7 cellular contexts compared by ENCODE assay signal in the genomic region with DNA sequence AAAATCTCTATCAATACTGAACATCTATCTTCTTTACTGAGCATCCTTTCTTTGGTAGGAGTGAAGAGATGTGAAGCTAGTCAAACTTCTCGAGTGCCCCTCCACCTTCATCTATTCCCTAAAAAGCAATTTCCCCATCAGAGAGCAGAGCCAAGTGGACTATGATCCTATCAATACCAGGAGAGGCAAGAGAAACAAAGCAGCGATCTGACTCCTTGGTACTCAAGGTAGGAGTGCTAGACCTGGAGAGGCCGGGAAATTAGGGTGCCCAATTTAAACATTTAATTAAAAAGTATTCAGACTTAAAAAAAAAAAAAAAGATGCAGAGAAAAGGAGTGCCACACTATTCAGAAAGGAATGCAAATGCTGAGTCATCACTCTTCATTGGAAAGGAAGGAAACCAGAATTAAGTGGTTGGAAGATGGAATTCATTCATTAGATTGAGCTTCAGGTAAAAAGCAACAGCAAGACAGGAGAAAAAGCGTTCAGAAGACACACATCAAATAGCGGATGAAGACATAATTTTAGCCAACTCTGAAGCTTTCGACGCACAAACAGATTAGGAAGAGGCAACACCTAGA. TPM values are rescaled to one million over a fixed set of nuclear protein-coding genes. Genes with fewer than 3 reads are reported as not detected.
DNase-seq lines count a peak whose midpoint lies in the region; TF ChIP-seq lines count a peak whose summit lies in the region.

No MANE protein-coding gene starts in this region.

- no peak overlapping the region for H3K23ac ChIP-seq in H9 (ENCODE audit: insufficient read length, low read depth, low read length)

- no peaks in the 10 kb centered on the region; the same call in 1 of the 2 replicates for H3K27me3 Mint-ChIP-seq in H9 (ENCODE audit: low read depth)

- no peak overlapping the region for H2BK120ac ChIP-seq in H9 (ENCODE audit: low read depth, low read length, poor library complexity, severe bottlenecking)

- H3K4me3 ChIP-seq in SK-N-MC (peak overlapping the region; percentile 90), fibroblast of the aortic adventitia (ENCODE audit: low read depth, low read length) (peak overlapping the region; percentile 93), sigmoid colon (peak overlapping the region; percentile 78 to 97 (median 88))

- H3K79me1 ChIP-seq in H9 (ENCODE audit: insufficient read depth, low read depth, low read length, poor library complexity, severe bottlenecking) = no peaks in the 10 kb centered on the region

- peak overlapping the region; percentile 84 for H3K9ac ChIP-seq in H9 (ENCODE audit: extremely low read depth, insufficient read length, low read length)
- H3K9ac ChIP-seq in SK-N-MC (ENCODE audit: insufficient read length) = peak overlapping the region; percentile 77

- no peak overlapping the region for H4K91ac ChIP-seq in H9 (ENCODE audit: insufficient read length, low read depth, low read length)

- no peak overlapping the region for H2BK12ac ChIP-seq in H9 (ENCODE audit: insufficient read length, low read depth, low read length)

- no peak for TF ChIP-seq EP300 in sigmoid colon (IDR thresholded peaks at IDR 0.05)

- H3K9me3 ChIP-seq in H9 (ENCODE audit: control insufficient read depth, low read depth, low read length) (no peaks in the 10 kb centered on the region), SK-N-MC (ENCODE audit: low read depth, low read length) (no peaks in the 10 kb centered on the region), sigmoid colon (no peaks in the 10 kb centered on the region)

- intact Hi-C loops in sigmoid colon (cut with DNase I) = loop anchor here (5.0 kb wide), 2 partner anchors 297 to 388 kb away; partner anchors contain the start of genes GRK5 and SEC23IP

- H2AK5ac ChIP-seq in H9 (ENCODE audit: insufficient read length, low read length) = no peak overlapping the region

- no peak overlapping the region for H4K8ac ChIP-seq in H9 (replicated peaks; ENCODE audit: insufficient read length, low read depth, low read length)

- no peaks in the 10 kb centered on the region for H4K20me1 ChIP-seq in H9 (ENCODE audit: control insufficient read depth, insufficient read depth, insufficient read length)

- H3K79me2 ChIP-seq in H9 (ENCODE audit: insufficient read depth, low read length) = peaks cover 39% of the 10 kb centered on the region; the same call in 1 of the 2 replicates

- H2BK20ac ChIP-seq in H9 (ENCODE audit: low read depth, low read length, poor library complexity, severe bottlenecking) = no peak overlapping the region

- H3K4me1 Mint-ChIP-seq in H9 = peaks cover 35 to 36% of the 10 kb centered on the region in 2 experiments

- peak overlapping the region; percentile 88 to 94 for H3K4me3 Mint-ChIP-seq in H9

- WGBS in H9 (ENCODE audit: extremely low coverage, insufficient read length, low lambda C conversion rate) = no CpG with 5 or more reads among the region's 7 CpGs
- WGBS in sigmoid colon, 2 donors = 4 to 17% methylated on average over 7 of the region's 7 CpGs

- H2BK15ac ChIP-seq in H9 (ENCODE audit: low read depth, low read length) = no peak overlapping the region

- no peak overlapping the region for H3T11ph ChIP-seq in H9 (ENCODE audit: low read length)

- no peak overlapping the region for H4K5ac ChIP-seq in H9 (ENCODE audit: insufficient read length, low read depth, low read length)

- TF ChIP-seq CTCF in H9 (conservative IDR thresholded peaks at IDR 0.05) (no peak), fibroblast of the aortic adventitia (IDR thresholded peaks at IDR 0.05; ENCODE audit: insufficient read depth, low read length) (no peak), sigmoid colon (IDR thresholded peaks at IDR 0.05) (no peak)

- H3K18ac ChIP-seq in H9 (ENCODE audit: insufficient read length, low read depth, low read length) = no peak overlapping the region

- no peak overlapping the region for H2AFZ ChIP-seq in H9 (ENCODE audit: low read length)

- peaks cover 7 to 8% of the 10 kb centered on the region in 2 experiments for H3K9me3 Mint-ChIP-seq in H9

- no peak overlapping the region for H3K14ac ChIP-seq in H9 (ENCODE audit: insufficient read depth, low read length)

- H3K4me2 ChIP-seq in H9 (ENCODE audit: insufficient read depth, insufficient read length, low read length) = peak overlapping the region; percentile 97

- H3K36me3 Mint-ChIP-seq in H9 (ENCODE audit: insufficient read depth in 1 of 3, low read depth in 3 of 3) = peaks cover 18 to 33% (median 26%) of the 10 kb centered on the region in 3 experiments

- H3K36me3 ChIP-seq in SK-N-MC (ENCODE audit: insufficient read depth, low read length) (peaks cover 13% of the 10 kb centered on the region), sigmoid colon (peaks cover 0 to 11% (median 3%) of the 10 kb centered on the region in 4 donors)

- no peaks in the 10 kb centered on the region for H3K27me3 ChIP-seq in H9 (ENCODE audit: insufficient read depth, low read length)
- H3K27me3 ChIP-seq in sigmoid colon = no peaks in the 10 kb centered on the region

- no peak overlapping the region for H3K4ac ChIP-seq in H9 (ENCODE audit: low read depth, low read length)

- H3K4me1 ChIP-seq in H9 (ENCODE audit: insufficient read depth, low read length) (peaks cover 4% of the 10 kb centered on the region; the same call in 1 of the 2 replicates), sigmoid colon (peaks cover 4 to 51% (median 46%) of the 10 kb centered on the region in 4 donors)

- H3K27ac Mint-ChIP-seq in H9 = peak overlapping the region; percentile 16 to 84 (median 51)

- no peak overlapping the region for H2BK5ac ChIP-seq in H9 (ENCODE audit: insufficient read length, low read length)

- H3K27ac ChIP-seq in H9 (ENCODE audit: insufficient read length, low read depth, low read length) = no peak overlapping the region
- peak overlapping the region; percentile 54; the same call in 1 of the 2 replicates for H3K27ac ChIP-seq in SK-N-MC
- H3K27ac ChIP-seq in sigmoid colon = peak overlapping the region; percentile 96 to 99 (median 98)

- H3K56ac ChIP-seq in H9 (ENCODE audit: insufficient read length, low read depth, low read length) = no peak overlapping the region

- DNase-seq in H9 (no peak), SK-N-MC (ENCODE audit: low read depth, low spot score) (no peak), fibroblast of the aortic adventitia (ENCODE audit: low read depth) (peak; percentile 60), sigmoid colon (no peak), 8988T (no peak), NCI-H2029 (lab: John Stamatoyannopoulos, UW) (no peak)
- DNase-seq in stimulated activated CD4-positive, alpha-beta T cell treated with anti-CD3 and anti-CD28 coated beads, Interleukin-4, amount 100 ng/mL, for 1 hour = no peak

- TF ChIP-seq POLR2A in sigmoid colon (IDR thresholded peaks at IDR 0.05) = no peak

- H3K23me2 ChIP-seq in H9 (ENCODE audit: insufficient read length, low read depth, low read length, poor library complexity, severe bottlenecking) = peaks cover 4% of the 10 kb centered on the region

RNA-seq across cellular contexts. Expression of gene TIAL1, which starts 1.5 kb away (rescaled TPM):
- 146 and 152 TPM in 2 replicates for total RNA-seq in H9 (2021)
- 48.7 and 60.1 TPM in 2 replicates for total RNA-seq in fibroblast of the aortic adventitia (ENCODE audit: low replicate concordance)
- 100 to 1,000 TPM in 1 of 4 donors, 10 to 100 TPM in 3; 68.3 to 132 (median 90.0) TPM for total RNA-seq in sigmoid colon
- polyA plus RNA-seq in sigmoid colon = 10 to 100 TPM; 29.4 to 47.8 (median 30.1) TPM

RNA-seq across cellular contexts. Expression of gene RGS10, which starts 52.7 kb away (rescaled TPM):
- total RNA-seq in H9 (2021) = 9.8 and 10.6 TPM in 2 replicates
- 42.0 and 42.4 TPM in 2 replicates for total RNA-seq in fibroblast of the aortic adventitia (ENCODE audit: low replicate concordance)
- 100 to 1,000 TPM; 125 to 192 (median 167) TPM for total RNA-seq in sigmoid colon
- polyA plus RNA-seq in sigmoid colon = 100 to 1,000 TPM in 1 of 3 donors, 10 to 100 TPM in 2; 54.1 to 106 (median 64.3) TPM

RNA-seq across cellular contexts. Expression of gene BAG3, which starts 56.0 kb away (rescaled TPM):
- total RNA-seq in H9 (2021) = 11.1 and 11.4 TPM in 2 replicates
- total RNA-seq in fibroblast of the aortic adventitia (ENCODE audit: low replicate concordance) = 7.8 and 19.2 TPM in 2 replicates
- total RNA-seq in sigmoid colon = 10 to 100 TPM; 32.9 to 62.4 (median 43.9) TPM
- 10 to 100 TPM; 10.8 to 22.5 (median 16.9) TPM for polyA plus RNA-seq in sigmoid colon
